In the genomic region with DNA sequence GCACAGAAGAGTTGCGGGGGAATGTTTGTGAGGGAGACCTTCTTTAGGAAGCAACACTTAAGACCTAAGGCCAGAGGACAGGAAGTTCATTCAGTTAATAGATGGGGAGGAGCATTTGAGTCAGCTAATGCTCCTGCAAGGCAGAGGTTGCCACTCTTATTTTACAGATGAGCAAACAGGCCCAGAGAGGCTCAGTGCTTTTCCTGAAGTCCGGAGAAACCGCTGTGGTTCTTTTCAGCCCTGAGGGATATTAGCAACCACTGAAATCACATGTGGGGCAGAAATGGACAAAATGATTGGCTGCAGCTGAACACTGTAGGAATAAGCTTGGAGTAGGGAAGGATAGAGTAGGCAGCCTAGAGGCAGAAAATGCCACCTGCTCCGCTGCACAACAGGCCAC, we compare ENCODE assay signal across 17 cellular contexts. TPM values are rescaled to one million over a fixed set of nuclear protein-coding genes. Genes with fewer than 3 reads are reported as not detected.
DNase-seq lines count a peak whose midpoint lies in the region; TF ChIP-seq lines count a peak whose summit lies in the region.
"Had no signal": no experiment of that assay in that cellular context is flagged by ENCODE, and none has a peak within 500 bp of the region (broad histone marks: within the 10 kb centered on the region; RNA-seq: fewer than 3 reads in every experiment).

No MANE protein-coding gene starts in this region.

- intact Hi-C loops in activated CD4-positive, alpha-beta T cell treated with anti-CD3 and anti-CD28 coated beads, Interleukin-2, amount 10 ng/mL, durations not matched to agents 24 days and 14 days (cut with micrococcal nuclease) = no loop called here

- DNase-seq in activated CD4-positive, alpha-beta T cell treated with anti-CD3 and anti-CD28 coated beads, Interleukin-2, amount 10 ng/mL, durations not matched to agents 24 days and 14 days = peak; percentile 34
- no peak for DNase-seq in activated CD4-positive, alpha-beta T cell treated with anti-CD3 and anti-CD28 coated beads, Interleukin-2, amount 50 U/mL, for 4 hours
- DNase-seq in foreskin melanocyte (peak; percentile 53), nephron progenitor cell (no peak), KBM-7 (no peak), DMS153 treated with DMSO at 0.1 percent for 48 hours (lab: John Stamatoyannopoulos, UW; ENCODE audit: unreplicated experiment) (no peak), DMS153 (lab: John Stamatoyannopoulos, UW) (no peak), T-helper 2 cell (no peak)
- DNase-seq: AML-193; CD4-positive, alpha-beta memory T cell; DMS53; DND-41; EL; HCEC 1CT had no signal

- TF ChIP-seq CTCF in nephron progenitor cell (IDR thresholded peaks at IDR 0.05) = no peak

- no peaks in the 10 kb centered on the region for H3K36me3 Mint-ChIP-seq in activated CD4-positive, alpha-beta T cell treated with anti-CD3 and anti-CD28 coated beads, Interleukin-2, amount 10 ng/mL, durations not matched to agents 24 days and 14 days (ENCODE audit: low read depth)
- H3K36me3 Mint-ChIP-seq in nephron progenitor cell (ENCODE audit: low read depth) = no peaks in the 10 kb centered on the region
- H3K36me3 Mint-ChIP-seq: CD14-positive monocyte; CD4-positive, alpha-beta memory T cell had no signal

- in situ Hi-C loops in KBM-7 (cut with MboI; ENCODE audit: low pct_unique_long_range_greater_than_20kb, low sequenced_read_pairs) = no loop called here

- no peak overlapping the region for H3K4me3 Mint-ChIP-seq in activated CD4-positive, alpha-beta T cell treated with anti-CD3 and anti-CD28 coated beads, Interleukin-2, amount 10 ng/mL, durations not matched to agents 24 days and 14 days
- no peak overlapping the region for H3K4me3 Mint-ChIP-seq in nephron progenitor cell
- H3K4me3 Mint-ChIP-seq: CD14-positive monocyte; CD4-positive, alpha-beta memory T cell had no signal

- no peaks in the 10 kb centered on the region for H3K9me3 Mint-ChIP-seq in activated CD4-positive, alpha-beta T cell treated with anti-CD3 and anti-CD28 coated beads, Interleukin-2, amount 10 ng/mL, durations not matched to agents 24 days and 14 days
- H3K9me3 Mint-ChIP-seq in nephron progenitor cell = no peaks in the 10 kb centered on the region
- H3K9me3 Mint-ChIP-seq: CD4-positive, alpha-beta memory T cell had no signal

- H3K27ac Mint-ChIP-seq in activated CD4-positive, alpha-beta T cell treated with anti-CD3 and anti-CD28 coated beads, Interleukin-2, amount 10 ng/mL, durations not matched to agents 24 days and 14 days = no peak overlapping the region
- peak overlapping the region; percentile 14 for H3K27ac Mint-ChIP-seq in nephron progenitor cell
- H3K27ac Mint-ChIP-seq: CD14-positive monocyte; CD4-positive, alpha-beta memory T cell had no signal

- peaks cover 11% of the 10 kb centered on the region for H3K27me3 Mint-ChIP-seq in activated CD4-positive, alpha-beta T cell treated with anti-CD3 and anti-CD28 coated beads, Interleukin-2, amount 10 ng/mL, durations not matched to agents 24 days and 14 days
- H3K27me3 Mint-ChIP-seq in nephron progenitor cell (ENCODE audit: low read depth, poor library complexity) = peaks cover 14% of the 10 kb centered on the region

- H3K4me1 Mint-ChIP-seq in activated CD4-positive, alpha-beta T cell treated with anti-CD3 and anti-CD28 coated beads, Interleukin-2, amount 10 ng/mL, durations not matched to agents 24 days and 14 days = no peaks in the 10 kb centered on the region
- peaks cover 44% of the 10 kb centered on the region for H3K4me1 Mint-ChIP-seq in nephron progenitor cell
- H3K4me1 Mint-ChIP-seq: CD14-positive monocyte; CD4-positive, alpha-beta memory T cell had no signal

RNA-seq across cellular contexts. Expression of a gene that starts 33.3 kb away (rescaled TPM):
- 3.0 and 3.4 TPM in 2 replicates for total RNA-seq in activated CD4-positive, alpha-beta T cell treated with anti-CD3 and anti-CD28 coated beads, Interleukin-2, amount 10 ng/mL, durations not matched to agents 24 days and 14 days
- total RNA-seq: G401 had no signal

RNA-seq across cellular contexts. Expression of a gene that starts 43.4 kb away (rescaled TPM):
- not detected in 2 replicates for total RNA-seq in activated CD4-positive, alpha-beta T cell treated with anti-CD3 and anti-CD28 coated beads, Interleukin-2, amount 10 ng/mL, durations not matched to agents 24 days and 14 days
- total RNA-seq: CD4-positive, alpha-beta memory T cell; G401; HT-29 had no signal

Comparison
In these comparisons a context has a peak if more than half of its experiments do, and no peak if none do; other contexts are left out.
1. DNase-seq: peak in activated CD4-positive, alpha-beta T cell treated with anti-CD3 and anti-CD28 coated beads, Interleukin-2, amount 10 ng/mL, durations not matched to agents 24 days and 14 days (single experiment) and foreskin melanocyte (single experiment); none in activated CD4-positive, alpha-beta T cell treated with anti-CD3 and anti-CD28 coated beads, Interleukin-2, amount 50 U/mL, for 4 hours (0 of 2), nephron progenitor cell (single experiment), KBM-7 (single experiment), DMS153 treated with DMSO at 0.1 percent for 48 hours (single experiment), DMS153 (single experiment) and T-helper 2 cell (0 of 5).